In genomic region chr7:29224726-29225125, GRCh38 we compare ENCODE assay signal across 1 cellular context.
TF ChIP-seq lines count a peak whose summit lies in the region.

No MANE protein-coding gene starts in this region.

TF ChIP-seq in GM23338, 12 proteins besides CTCF, POLR2A, EP300 and RAD21 (continued from another document):
- TF ChIP-seq, protein P1, sequence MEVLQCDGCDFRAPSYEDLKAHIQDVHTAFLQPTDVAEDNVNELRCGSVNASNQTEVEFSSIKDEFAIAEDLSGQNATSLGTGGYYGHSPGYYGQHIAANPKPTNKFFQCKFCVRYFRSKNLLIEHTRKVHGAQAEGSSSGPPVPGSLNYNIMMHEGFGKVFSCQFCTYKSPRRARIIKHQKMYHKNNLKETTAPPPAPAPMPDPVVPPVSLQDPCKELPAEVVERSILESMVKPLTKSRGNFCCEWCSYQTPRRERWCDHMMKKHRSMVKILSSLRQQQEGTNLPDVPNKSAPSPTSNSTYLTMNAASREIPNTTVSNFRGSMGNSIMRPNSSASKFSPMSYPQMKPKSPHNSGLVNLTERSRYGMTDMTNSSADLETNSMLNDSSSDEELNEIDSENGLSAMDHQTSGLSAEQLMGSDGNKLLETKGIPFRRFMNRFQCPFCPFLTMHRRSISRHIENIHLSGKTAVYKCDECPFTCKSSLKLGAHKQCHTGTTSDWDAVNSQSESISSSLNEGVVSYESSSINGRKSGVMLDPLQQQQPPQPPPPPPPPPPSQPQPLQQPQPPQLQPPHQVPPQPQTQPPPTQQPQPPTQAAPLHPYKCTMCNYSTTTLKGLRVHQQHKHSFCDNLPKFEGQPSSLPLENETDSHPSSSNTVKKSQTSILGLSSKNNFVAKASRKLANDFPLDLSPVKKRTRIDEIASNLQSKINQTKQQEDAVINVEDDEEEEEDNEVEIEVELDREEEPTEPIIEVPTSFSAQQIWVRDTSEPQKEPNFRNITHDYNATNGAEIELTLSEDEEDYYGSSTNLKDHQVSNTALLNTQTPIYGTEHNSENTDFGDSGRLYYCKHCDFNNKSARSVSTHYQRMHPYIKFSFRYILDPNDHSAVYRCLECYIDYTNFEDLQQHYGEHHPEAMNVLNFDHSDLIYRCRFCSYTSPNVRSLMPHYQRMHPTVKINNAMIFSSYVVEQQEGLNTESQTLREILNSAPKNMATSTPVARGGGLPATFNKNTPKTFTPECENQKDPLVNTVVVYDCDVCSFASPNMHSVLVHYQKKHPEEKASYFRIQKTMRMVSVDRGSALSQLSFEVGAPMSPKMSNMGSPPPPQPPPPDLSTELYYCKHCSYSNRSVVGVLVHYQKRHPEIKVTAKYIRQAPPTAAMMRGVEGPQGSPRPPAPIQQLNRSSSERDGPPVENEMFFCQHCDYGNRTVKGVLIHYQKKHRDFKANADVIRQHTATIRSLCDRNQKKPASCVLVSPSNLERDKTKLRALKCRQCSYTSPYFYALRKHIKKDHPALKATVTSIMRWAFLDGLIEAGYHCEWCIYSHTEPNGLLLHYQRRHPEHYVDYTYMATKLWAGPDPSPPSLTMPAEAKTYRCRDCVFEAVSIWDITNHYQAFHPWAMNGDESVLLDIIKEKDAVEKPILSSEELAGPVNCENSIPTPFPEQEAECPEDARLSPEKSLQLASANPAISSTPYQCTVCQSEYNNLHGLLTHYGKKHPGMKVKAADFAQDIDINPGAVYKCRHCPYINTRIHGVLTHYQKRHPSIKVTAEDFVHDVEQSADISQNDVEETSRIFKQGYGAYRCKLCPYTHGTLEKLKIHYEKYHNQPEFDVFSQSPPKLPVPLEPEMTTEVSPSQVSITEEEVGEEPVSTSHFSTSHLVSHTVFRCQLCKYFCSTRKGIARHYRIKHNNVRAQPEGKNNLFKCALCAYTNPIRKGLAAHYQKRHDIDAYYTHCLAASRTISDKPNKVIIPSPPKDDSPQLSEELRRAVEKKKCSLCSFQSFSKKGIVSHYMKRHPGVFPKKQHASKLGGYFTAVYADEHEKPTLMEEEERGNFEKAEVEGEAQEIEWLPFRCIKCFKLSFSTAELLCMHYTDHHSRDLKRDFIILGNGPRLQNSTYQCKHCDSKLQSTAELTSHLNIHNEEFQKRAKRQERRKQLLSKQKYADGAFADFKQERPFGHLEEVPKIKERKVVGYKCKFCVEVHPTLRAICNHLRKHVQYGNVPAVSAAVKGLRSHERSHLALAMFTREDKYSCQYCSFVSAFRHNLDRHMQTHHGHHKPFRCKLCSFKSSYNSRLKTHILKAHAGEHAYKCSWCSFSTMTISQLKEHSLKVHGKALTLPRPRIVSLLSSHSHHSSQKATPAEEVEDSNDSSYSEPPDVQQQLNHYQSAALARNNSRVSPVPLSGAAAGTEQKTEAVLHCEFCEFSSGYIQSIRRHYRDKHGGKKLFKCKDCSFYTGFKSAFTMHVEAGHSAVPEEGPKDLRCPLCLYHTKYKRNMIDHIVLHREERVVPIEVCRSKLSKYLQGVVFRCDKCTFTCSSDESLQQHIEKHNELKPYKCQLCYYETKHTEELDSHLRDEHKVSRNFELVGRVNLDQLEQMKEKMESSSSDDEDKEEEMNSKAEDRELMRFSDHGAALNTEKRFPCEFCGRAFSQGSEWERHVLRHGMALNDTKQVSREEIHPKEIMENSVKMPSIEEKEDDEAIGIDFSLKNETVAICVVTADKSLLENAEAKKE (CRISPR knock-in tag; IDR thresholded peaks at IDR 0.05) = no peak
- TF ChIP-seq ZNF114 (CRISPR knock-in tag; IDR thresholded peaks at IDR 0.05) = no peak
- TF ChIP-seq, protein P2, sequence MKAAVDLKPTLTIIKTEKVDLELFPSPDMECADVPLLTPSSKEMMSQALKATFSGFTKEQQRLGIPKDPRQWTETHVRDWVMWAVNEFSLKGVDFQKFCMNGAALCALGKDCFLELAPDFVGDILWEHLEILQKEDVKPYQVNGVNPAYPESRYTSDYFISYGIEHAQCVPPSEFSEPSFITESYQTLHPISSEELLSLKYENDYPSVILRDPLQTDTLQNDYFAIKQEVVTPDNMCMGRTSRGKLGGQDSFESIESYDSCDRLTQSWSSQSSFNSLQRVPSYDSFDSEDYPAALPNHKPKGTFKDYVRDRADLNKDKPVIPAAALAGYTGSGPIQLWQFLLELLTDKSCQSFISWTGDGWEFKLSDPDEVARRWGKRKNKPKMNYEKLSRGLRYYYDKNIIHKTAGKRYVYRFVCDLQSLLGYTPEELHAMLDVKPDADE (IDR thresholded peaks at IDR 0.05) = no peak
- no peak for TF ChIP-seq EZH2 (IDR thresholded peaks at IDR 0.05; ENCODE audit: low read depth, unreplicated experiment)
- TF ChIP-seq, protein P3, sequence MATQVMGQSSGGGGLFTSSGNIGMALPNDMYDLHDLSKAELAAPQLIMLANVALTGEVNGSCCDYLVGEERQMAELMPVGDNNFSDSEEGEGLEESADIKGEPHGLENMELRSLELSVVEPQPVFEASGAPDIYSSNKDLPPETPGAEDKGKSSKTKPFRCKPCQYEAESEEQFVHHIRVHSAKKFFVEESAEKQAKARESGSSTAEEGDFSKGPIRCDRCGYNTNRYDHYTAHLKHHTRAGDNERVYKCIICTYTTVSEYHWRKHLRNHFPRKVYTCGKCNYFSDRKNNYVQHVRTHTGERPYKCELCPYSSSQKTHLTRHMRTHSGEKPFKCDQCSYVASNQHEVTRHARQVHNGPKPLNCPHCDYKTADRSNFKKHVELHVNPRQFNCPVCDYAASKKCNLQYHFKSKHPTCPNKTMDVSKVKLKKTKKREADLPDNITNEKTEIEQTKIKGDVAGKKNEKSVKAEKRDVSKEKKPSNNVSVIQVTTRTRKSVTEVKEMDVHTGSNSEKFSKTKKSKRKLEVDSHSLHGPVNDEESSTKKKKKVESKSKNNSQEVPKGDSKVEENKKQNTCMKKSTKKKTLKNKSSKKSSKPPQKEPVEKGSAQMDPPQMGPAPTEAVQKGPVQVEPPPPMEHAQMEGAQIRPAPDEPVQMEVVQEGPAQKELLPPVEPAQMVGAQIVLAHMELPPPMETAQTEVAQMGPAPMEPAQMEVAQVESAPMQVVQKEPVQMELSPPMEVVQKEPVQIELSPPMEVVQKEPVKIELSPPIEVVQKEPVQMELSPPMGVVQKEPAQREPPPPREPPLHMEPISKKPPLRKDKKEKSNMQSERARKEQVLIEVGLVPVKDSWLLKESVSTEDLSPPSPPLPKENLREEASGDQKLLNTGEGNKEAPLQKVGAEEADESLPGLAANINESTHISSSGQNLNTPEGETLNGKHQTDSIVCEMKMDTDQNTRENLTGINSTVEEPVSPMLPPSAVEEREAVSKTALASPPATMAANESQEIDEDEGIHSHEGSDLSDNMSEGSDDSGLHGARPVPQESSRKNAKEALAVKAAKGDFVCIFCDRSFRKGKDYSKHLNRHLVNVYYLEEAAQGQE (IDR thresholded peaks at IDR 0.05; ENCODE audit: unreplicated experiment) = no peak
- TF ChIP-seq POLR2AphosphoS5 (IDR thresholded peaks at IDR 0.05; ENCODE audit: low read depth) = no peak
- no peak for TF ChIP-seq STAT1 (IDR thresholded peaks at IDR 0.05; ENCODE audit: unreplicated experiment)
